In the genomic region with DNA sequence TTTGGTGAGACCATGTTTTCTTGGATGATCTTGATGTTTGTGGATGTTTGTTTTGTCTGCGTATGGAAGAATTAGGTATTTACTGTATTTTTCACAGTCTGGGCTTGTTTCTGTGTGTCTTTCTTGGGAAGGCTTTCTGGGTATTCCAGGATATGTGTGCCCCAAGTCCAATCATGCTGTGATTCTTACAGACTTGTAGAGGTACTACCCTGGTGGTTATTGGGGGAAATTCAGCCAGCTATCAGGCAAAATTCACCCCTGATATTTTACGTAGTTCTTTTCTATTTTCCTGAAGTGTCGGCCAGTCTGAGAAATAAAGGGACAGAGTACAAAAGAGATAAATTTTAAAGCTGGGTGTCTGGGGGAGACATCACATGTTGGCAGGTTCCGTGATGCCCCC, we compare ENCODE assay signal across 13 cellular contexts. TPM values are rescaled to one million over a fixed set of nuclear protein-coding genes. Genes with fewer than 3 reads are reported as not detected.
DNase-seq lines count a peak whose midpoint lies in the region; ATAC-seq and TF ChIP-seq lines count a peak whose summit lies in the region.
"Had no signal": no experiment of that assay in that cellular context is flagged by ENCODE, and none has a peak within 500 bp of the region (broad histone marks: within the 10 kb centered on the region; RNA-seq: fewer than 3 reads in every experiment).

No MANE protein-coding gene starts in this region.

- peaks cover 16% of the 10 kb centered on the region for H3K27me3 ChIP-seq in MM.1S (replicated peaks; ENCODE audit: insufficient read depth, low read length)

- H3K27me3 Mint-ChIP-seq in activated CD8-positive, alpha-beta T cell treated with anti-CD3 and anti-CD28 coated beads for 36 hours, result peaks cover 4% of the 10 kb centered on the region
- H3K27me3 Mint-ChIP-seq in activated CD8-positive, alpha-beta T cell treated with anti-CD3 and anti-CD28 coated beads, Interleukin-2, amount 10 ng/mL, durations not matched to agents 7 days and 5 days (ENCODE audit: low read depth), result no peaks in the 10 kb centered on the region

- no peaks in the 10 kb centered on the region for H3K9me2 ChIP-seq in MM.1S (replicated peaks; ENCODE audit: insufficient read depth, low read length)

- no peak overlapping the region for H3K4me3 ChIP-seq in MM.1S (ENCODE audit: low read length)
- no peak overlapping the region for H3K4me3 ChIP-seq in retinal pigment epithelial cell (ENCODE audit: low read length)
- H3K4me3 ChIP-seq: psoas muscle had no signal

- H3K9me3 Mint-ChIP-seq in activated CD8-positive, alpha-beta T cell treated with anti-CD3 and anti-CD28 coated beads for 36 hours, result no peaks in the 10 kb centered on the region
- H3K9me3 Mint-ChIP-seq in activated CD8-positive, alpha-beta T cell treated with anti-CD3 and anti-CD28 coated beads, Interleukin-2, amount 10 ng/mL, durations not matched to agents 7 days and 5 days (ENCODE audit: insufficient read depth), result no peaks in the 10 kb centered on the region
- H3K9me3 Mint-ChIP-seq: activated naive CD4-positive, alpha-beta T cell treated with anti-CD3 and anti-CD28 coated beads for 36 hours had no signal

- peaks cover 21% of the 10 kb centered on the region for H3F3A ChIP-seq in MM.1S (ENCODE audit: insufficient read depth, low read length)

- POLR2A ChIA-PET in activated CD8-positive, alpha-beta T cell treated with anti-CD3 and anti-CD28 coated beads for 36 hours (lab: Charles Lee), result interaction anchor here (2.0 to 7.5 kb wide), 3 partner anchors 23 to 119 kb away, joined by 7 to 199 read pairs (median 138); partner anchors contain the start of gene DHX8
- POLR2A ChIA-PET in activated CD8-positive, alpha-beta T cell treated with anti-CD3 and anti-CD28 coated beads, Interleukin-2, amount 10 ng/mL, durations not matched to agents 7 days and 5 days (lab: Charles Lee), result interaction anchor here (4.4 kb wide), 1 partner anchor 50 kb away, joined by 134 read pairs; no protein-coding TSS in a partner anchor

- peaks cover 4% of the 10 kb centered on the region for H3K36me3 Mint-ChIP-seq in activated CD8-positive, alpha-beta T cell treated with anti-CD3 and anti-CD28 coated beads for 36 hours (ENCODE audit: low read depth)
- peaks cover 10% of the 10 kb centered on the region for H3K36me3 Mint-ChIP-seq in activated CD8-positive, alpha-beta T cell treated with anti-CD3 and anti-CD28 coated beads, Interleukin-2, amount 10 ng/mL, durations not matched to agents 7 days and 5 days (ENCODE audit: low read depth)

- CTCF ChIA-PET in activated CD8-positive, alpha-beta T cell treated with anti-CD3 and anti-CD28 coated beads for 36 hours (lab: Charles Lee), result interaction anchor here (4.2 kb wide), 1 partner anchor 118 kb away, joined by 34 read pairs; the partner anchor contains the start of gene DHX8
- CTCF ChIA-PET in activated CD8-positive, alpha-beta T cell treated with anti-CD3 and anti-CD28 coated beads, Interleukin-2, amount 10 ng/mL, durations not matched to agents 7 days and 5 days (lab: Charles Lee), result interaction anchor here (1.2 to 5.2 kb wide), 2 partner anchors 23 to 118 kb away, joined by 3 to 39 read pairs; partner anchors contain the start of gene DHX8

- H3K9ac ChIP-seq in MM.1S (ENCODE audit: low read length), result no peak overlapping the region

- peaks cover 49% of the 10 kb centered on the region for H3K4me1 Mint-ChIP-seq in activated CD8-positive, alpha-beta T cell treated with anti-CD3 and anti-CD28 coated beads for 36 hours (ENCODE audit: low read depth)
- H3K4me1 Mint-ChIP-seq in activated CD8-positive, alpha-beta T cell treated with anti-CD3 and anti-CD28 coated beads, Interleukin-2, amount 10 ng/mL, durations not matched to agents 7 days and 5 days (ENCODE audit: low read depth), result peaks cover 52% of the 10 kb centered on the region

- peak; percentile 54 for TF ChIP-seq CTCF in activated CD8-positive, alpha-beta T cell treated with anti-CD3 and anti-CD28 coated beads for 36 hours (IDR thresholded peaks at IDR 0.05)
- TF ChIP-seq CTCF in MM.1S (IDR thresholded peaks at IDR 0.05; ENCODE audit: low read length) (0 out of 2 replicates have a peak, but pooled peaks have one; percentile 7), retinal pigment epithelial cell (conservative IDR thresholded peaks at IDR 0.05; ENCODE audit: low read depth, low read length) (peak; percentile 31)

- H3K4me3 Mint-ChIP-seq in activated CD8-positive, alpha-beta T cell treated with anti-CD3 and anti-CD28 coated beads for 36 hours, result no peak overlapping the region
- H3K4me3 Mint-ChIP-seq in activated CD8-positive, alpha-beta T cell treated with anti-CD3 and anti-CD28 coated beads, Interleukin-2, amount 10 ng/mL, durations not matched to agents 7 days and 5 days, result no peak overlapping the region
- H3K4me3 Mint-ChIP-seq: activated CD4-positive, alpha-beta memory T cell treated with anti-CD3 and anti-CD28 coated beads for 36 hours; activated naive CD4-positive, alpha-beta T cell treated with anti-CD3 and anti-CD28 coated beads for 36 hours had no signal

- no peaks in the 10 kb centered on the region for H3K9me3 ChIP-seq in MM.1S (replicated peaks; ENCODE audit: insufficient read depth, low read length)
- H3K9me3 ChIP-seq: psoas muscle had no signal

- H3K27ac ChIP-seq in MM.1S (ENCODE audit: low read length), result no peak overlapping the region
- H3K27ac ChIP-seq: psoas muscle had no signal

- no peak overlapping the region for H3K27ac Mint-ChIP-seq in activated CD8-positive, alpha-beta T cell treated with anti-CD3 and anti-CD28 coated beads for 36 hours
- H3K27ac Mint-ChIP-seq in activated CD8-positive, alpha-beta T cell treated with anti-CD3 and anti-CD28 coated beads, Interleukin-2, amount 10 ng/mL, durations not matched to agents 7 days and 5 days, result no peak overlapping the region
- H3K27ac Mint-ChIP-seq: activated CD4-positive, alpha-beta memory T cell treated with anti-CD3 and anti-CD28 coated beads for 36 hours; activated naive CD4-positive, alpha-beta T cell treated with anti-CD3 and anti-CD28 coated beads for 36 hours had no signal

- no peaks in the 10 kb centered on the region for H3K79me2 ChIP-seq in MM.1S (ENCODE audit: low read length)

- H4K20me1 ChIP-seq in MM.1S (ENCODE audit: insufficient read depth, low read length), result no peaks in the 10 kb centered on the region

- DNase-seq in activated CD8-positive, alpha-beta T cell treated with anti-CD3 and anti-CD28 coated beads for 36 hours, result no peak
- no peak for DNase-seq in activated CD8-positive, alpha-beta T cell treated with anti-CD3 and anti-CD28 coated beads, Interleukin-2, amount 10 ng/mL, durations not matched to agents 7 days and 5 days
- DNase-seq in MM.1S (no peak), dermis blood vessel endothelial cell (peak; percentile 20), retinal pigment epithelial cell (ENCODE audit: low read depth) (no peak), anterior cingulate cortex (lab: John Stamatoyannopoulos, UW) (no peak), NCI-H1436 (lab: John Stamatoyannopoulos, UW) (no peak)
- DNase-seq: activated CD4-positive, alpha-beta memory T cell treated with anti-CD3 and anti-CD28 coated beads for 36 hours; activated naive CD4-positive, alpha-beta T cell treated with anti-CD3 and anti-CD28 coated beads for 36 hours; NCI-H1105; NCI-H446; psoas muscle had no signal

- 0 out of 2 replicates have a peak, but pooled peaks cover 3% of the 10 kb centered on the region for H3K4me1 ChIP-seq in MM.1S (ENCODE audit: low read length)

- intact Hi-C loops in activated CD8-positive, alpha-beta T cell treated with anti-CD3 and anti-CD28 coated beads for 36 hours (cut with micrococcal nuclease), result no loop called here

- H3K4me2 ChIP-seq in MM.1S (ENCODE audit: low read depth, low read length), result no peak overlapping the region

- H2AFZ ChIP-seq in MM.1S (ENCODE audit: low read length), result no peak overlapping the region

- ATAC-seq in activated CD8-positive, alpha-beta T cell treated with anti-CD3 and anti-CD28 coated beads for 36 hours, result no peak
- no peak for ATAC-seq in activated CD8-positive, alpha-beta T cell treated with anti-CD3 and anti-CD28 coated beads, Interleukin-2, amount 10 ng/mL, durations not matched to agents 7 days and 5 days
- ATAC-seq in esophagus mucosa, result no peak
- ATAC-seq: psoas muscle had no signal

- H3K36me3 ChIP-seq in MM.1S (replicated peaks; ENCODE audit: insufficient read depth, low read length), result no peaks in the 10 kb centered on the region

RNA-seq across cellular contexts. Expression of gene ARL4D, which starts 33.4 kb away (rescaled TPM):
- 1 to 10 TPM; 2.2 to 3.4 TPM for total RNA-seq in activated CD8-positive, alpha-beta T cell treated with anti-CD3 and anti-CD28 coated beads for 36 hours
- total RNA-seq in activated CD8-positive, alpha-beta T cell treated with anti-CD3 and anti-CD28 coated beads, Interleukin-2, amount 10 ng/mL, durations not matched to agents 7 days and 5 days, result 1 to 10 TPM; 2.9 to 4.2 TPM
- total RNA-seq in dermis blood vessel endothelial cell, result 0.93 and 1.4 TPM in 2 replicates
- 123 TPM for total RNA-seq in esophagus mucosa

Comparison
In these comparisons a context has a peak if more than half of its experiments do, and no peak if none do; other contexts are left out.
1. RNA of gene ARL4D, which starts 33.4 kb away (total RNA-seq): 123 TPM in esophagus mucosa (single experiment); 2.9 to 4.2 TPM in activated CD8-positive, alpha-beta T cell treated with anti-CD3 and anti-CD28 coated beads, Interleukin-2, amount 10 ng/mL, durations not matched to agents 7 days and 5 days, 2.2 to 3.4 TPM in activated CD8-positive, alpha-beta T cell treated with anti-CD3 and anti-CD28 coated beads for 36 hours and 0.93 to 1.4 TPM in dermis blood vessel endothelial cell; every median in the first group is over 10 times any median in the second.
2. Peak in every context shown above with its lines, with median percentiles within 50 percentile points of each other: CTCF ChIP-seq.